Comparison of ENCODE assay signal across 24 cellular contexts in genomic region chr14:72054929-72055328, GRCh38.
"Had no signal": no experiment of that assay in that cellular context is flagged by ENCODE, and none has a peak within 500 bp of the region (broad histone marks: within the 10 kb centered on the region; RNA-seq: fewer than 3 reads in every experiment).

No MANE protein-coding gene starts in this region.

- H3K27ac Mint-ChIP-seq: activated CD8-positive, alpha-beta T cell treated with anti-CD3 and anti-CD28 coated beads, Interleukin-2, amount 10 ng/mL, durations not matched to agents 7 days and 5 days; activated T-helper 1 cell treated with anti-CD3 and anti-CD28 coated beads, Interleukin-12 subunit alpha, Interleukin-12 subunit beta, Interleukin-2, Interleukin-4 antibody, amounts not matched to agents 30 ng/mL and 10 ng/mL and 1 ng/mL, durations not matched to agents 14 hours and 24 hours and 36 hours; endodermal cell; memory B cell; natural killer cell treated with Interleukin-12 subunit alpha and Interleukin-12 subunit beta and Interleukin-15 and Interleukin-18, amount 100 ng/mL, for 72 hours; stimulated activated naive CD8-positive, alpha-beta T cell treated with anti-CD3 and anti-CD28 coated beads, Interleukin-15, Interleukin-2, amounts not matched to agents 100 ng/mL and 50 ng/mL, for 24 hours had no signal

- H3K4me3 ChIP-seq: body of pancreas, cardiac muscle cell, gastroesophageal sphincter, prostate gland, thyroid gland, upper lobe of right lung had no signal

- H3K4me1 Mint-ChIP-seq: memory B cell had no signal

- DNase-seq: activated CD4-positive, alpha-beta T cell treated with anti-CD3 and anti-CD28 coated beads, Interleukin-2, amount 50 U/mL, for 1 hour; activated CD8-positive, alpha-beta T cell treated with anti-CD3 and anti-CD28 coated beads, Interleukin-2, amount 10 ng/mL, durations not matched to agents 7 days and 5 days; activated gamma-delta T cell; activated naive CD4-positive, alpha-beta T cell treated with anti-CD3 and anti-CD28 coated beads, Interleukin-2, amount 50 U/mL, for 16 hours; anterior cingulate cortex; body of pancreas; cortex of kidney; endodermal cell; head of caudate nucleus; islet precursor cell; left cardiac atrium; stimulated activated CD4-positive, alpha-beta T cell treated with anti-CD3 and anti-CD28 coated beads, Interleukin-4, amount 100 ng/mL, for 4 hours; substantia nigra; T1000; thyroid gland; upper lobe of right lung had no signal

- H3K4me3 Mint-ChIP-seq: activated CD8-positive, alpha-beta T cell treated with anti-CD3 and anti-CD28 coated beads, Interleukin-2, amount 10 ng/mL, durations not matched to agents 7 days and 5 days; activated T-helper 1 cell treated with anti-CD3 and anti-CD28 coated beads, Interleukin-12 subunit alpha, Interleukin-12 subunit beta, Interleukin-2, Interleukin-4 antibody, amounts not matched to agents 30 ng/mL and 10 ng/mL and 1 ng/mL, durations not matched to agents 14 hours and 24 hours and 36 hours; endodermal cell; memory B cell; natural killer cell treated with Interleukin-12 subunit alpha and Interleukin-12 subunit beta and Interleukin-15 and Interleukin-18, amount 100 ng/mL, for 72 hours; stimulated activated naive CD8-positive, alpha-beta T cell treated with anti-CD3 and anti-CD28 coated beads, Interleukin-15, Interleukin-2, amounts not matched to agents 100 ng/mL and 50 ng/mL, for 24 hours had no signal

- H3K36me3 Mint-ChIP-seq: memory B cell; natural killer cell treated with Interleukin-12 subunit alpha and Interleukin-12 subunit beta and Interleukin-15 and Interleukin-18, amount 100 ng/mL, for 72 hours had no signal

- H3K9me3 Mint-ChIP-seq: activated T-helper 1 cell treated with anti-CD3 and anti-CD28 coated beads, Interleukin-12 subunit alpha, Interleukin-12 subunit beta, Interleukin-2, Interleukin-4 antibody, amounts not matched to agents 30 ng/mL and 10 ng/mL and 1 ng/mL, durations not matched to agents 14 hours and 24 hours and 36 hours; endodermal cell; memory B cell; natural killer cell treated with Interleukin-12 subunit alpha and Interleukin-12 subunit beta and Interleukin-15 and Interleukin-18, amount 100 ng/mL, for 72 hours; stimulated activated naive CD8-positive, alpha-beta T cell treated with anti-CD3 and anti-CD28 coated beads, Interleukin-15, Interleukin-2, amounts not matched to agents 100 ng/mL and 50 ng/mL, for 24 hours had no signal

- ATAC-seq: activated CD4-positive, CD25-positive, alpha-beta regulatory T cell treated with anti-CD3 and anti-CD28 coated beads, Interleukin-2, amount 50 U/mL, for 24 hours; activated CD8-positive, alpha-beta T cell treated with anti-CD3 and anti-CD28 coated beads, Interleukin-2, amount 10 ng/mL, durations not matched to agents 7 days and 5 days; body of pancreas; gastroesophageal sphincter; left cardiac atrium; natural killer cell treated with Interleukin-12 subunit alpha and Interleukin-12 subunit beta and Interleukin-15 and Interleukin-18, amount 100 ng/mL, for 72 hours; upper lobe of right lung had no signal
